ENCODE assay signal across 2 cellular contexts in genomic region chrY:17484763-17485162, GRCh38.
A peak's percentile ranks its signal among the peaks of the same experiment; 100 is the strongest.
DNase-seq lines count a peak whose midpoint lies in the region; ATAC-seq and TF ChIP-seq lines count a peak whose summit lies in the region.
"Not testable (repeated sequence)": the region's sequence is repeated elsewhere in the genome, so short reads cannot be mapped to it uniquely, and the experiment has no call there.

No MANE protein-coding gene starts in this region.

- not testable (repeated sequence) for H3K9me3 ChIP-seq in RWPE2 (ENCODE audit: severe bottlenecking)

- H3K27me3 ChIP-seq in RWPE2 (ENCODE audit: insufficient read depth, poor library complexity, severe bottlenecking) = not testable (repeated sequence)

- ATAC-seq in RWPE2 (ENCODE audit: low read depth) (0 out of 3 replicates have a peak, but pooled peaks have one; percentile 17), left ventricle myocardium superior (peak; percentile 38)

- H3K4me1 ChIP-seq in RWPE2 (ENCODE audit: insufficient read depth, poor library complexity, severe bottlenecking) = not testable (repeated sequence)

- not testable (repeated sequence) for TF ChIP-seq CTCF in RWPE2 (IDR thresholded peaks at IDR 0.05; ENCODE audit: poor library complexity, severe bottlenecking)

- intact Hi-C loops in left ventricle myocardium superior (cut with micrococcal nuclease) = not testable (repeated sequence)

- not testable (repeated sequence) for DNase-seq in RWPE2 (ENCODE audit: low spot score); left ventricle myocardium superior

- not testable (repeated sequence) for H3K36me3 ChIP-seq in RWPE2 (ENCODE audit: low read depth)

- not testable (repeated sequence) for H3K4me3 ChIP-seq in RWPE2 (ENCODE audit: severe bottlenecking)

- H3K27ac ChIP-seq in RWPE2 (ENCODE audit: poor library complexity, severe bottlenecking) = not testable (repeated sequence)
